28 cellular contexts compared by ENCODE assay signal in the genomic region with DNA sequence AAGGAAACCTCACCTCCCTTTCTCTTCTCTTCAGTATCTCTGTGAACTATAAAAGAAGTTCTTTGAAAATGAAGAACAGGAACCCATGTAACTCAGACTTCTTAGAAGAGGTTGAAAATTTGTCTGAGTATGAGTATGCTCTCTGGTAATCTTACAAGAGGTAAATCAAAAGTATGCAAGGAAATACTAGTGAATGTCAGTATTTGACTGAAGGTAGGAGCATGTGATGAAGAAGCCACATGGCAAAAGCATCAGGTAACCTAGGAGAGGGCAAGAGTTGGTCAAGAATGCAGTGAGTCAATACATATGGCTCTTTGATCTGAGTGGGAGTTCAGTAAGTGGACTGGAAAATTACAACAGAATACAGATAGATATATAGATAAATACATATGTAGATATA.
"Had no signal": no experiment of that assay in that cellular context is flagged by ENCODE, and none has a peak within 500 bp of the region (broad histone marks: within the 10 kb centered on the region; RNA-seq: fewer than 3 reads in every experiment).

No MANE protein-coding gene starts in this region.

- H3K36me3 ChIP-seq: ascending aorta, cardiac muscle cell, Peyer's patch, SJSA1 had no signal

- H3K9ac ChIP-seq: SK-N-SH had no signal

- FAIRE-seq: TTC549 had no signal

- H3K9me3 ChIP-seq: SJSA1, SK-N-SH had no signal

- ATAC-seq: PC-3 had no signal

- H3K4me1 ChIP-seq: ascending aorta, Peyer's patch had no signal

- H3K27ac ChIP-seq: ascending aorta, cardiac muscle cell, Peyer's patch, SJSA1 had no signal

- H3K4me3 ChIP-seq: ascending aorta, cardiac muscle cell, Peyer's patch, SJSA1 had no signal

- H3K4me2 ChIP-seq: SK-N-SH had no signal

- H3K27me3 ChIP-seq: ascending aorta, cardiac muscle cell, Peyer's patch, SJSA1 had no signal

- DNase-seq: activated CD4-positive, alpha-beta T cell treated with anti-CD3 and anti-CD28 coated beads, Interleukin-2, amount 10 ng/mL, durations not matched to agents 24 days and 14 days; activated CD4-positive, alpha-beta T cell treated with anti-CD3 and anti-CD28 coated beads, Interleukin-2, amount 50 U/mL, for 4 hours; activated gamma-delta T cell; activated naive CD4-positive, alpha-beta T cell treated with Interleukin-2 at 50 U/mL for 16 hours; activated naive CD8-positive, alpha-beta T cell treated with anti-CD3 and anti-CD28 coated beads, Interleukin-2, amount 10 ng/mL, durations not matched to agents 7 days and 5 days; activated T-cell treated with anti-CD3 and anti-CD28 coated beads, Interleukin-2, amount 50 U/mL, for 1 hour; activated T-cell treated with anti-CD3 and anti-CD28 coated beads, Interleukin-2, amount 50 U/mL, for 72 hours; amygdala; Karpas-422; KBM-7; NCI-H1048; NCI-H1105 treated with DMSO at 0.1 percent for 48 hours; NCI-H1436; NCI-H1694; NCI-H2029; NCI-H510A; NCI-H526; NCI-H748 treated with DMSO at 0.1 percent for 48 hours; NK-92 treated with Interleukin-12 subunit alpha and Interleukin-12 subunit beta, amount 100 ng/mL, for 24 hours; PC-3; Peyer's patch; RPMI8226; SHP77 treated with DMSO at 0.1 percent for 48 hours; SK-N-SH had no signal
